In the genomic region with DNA sequence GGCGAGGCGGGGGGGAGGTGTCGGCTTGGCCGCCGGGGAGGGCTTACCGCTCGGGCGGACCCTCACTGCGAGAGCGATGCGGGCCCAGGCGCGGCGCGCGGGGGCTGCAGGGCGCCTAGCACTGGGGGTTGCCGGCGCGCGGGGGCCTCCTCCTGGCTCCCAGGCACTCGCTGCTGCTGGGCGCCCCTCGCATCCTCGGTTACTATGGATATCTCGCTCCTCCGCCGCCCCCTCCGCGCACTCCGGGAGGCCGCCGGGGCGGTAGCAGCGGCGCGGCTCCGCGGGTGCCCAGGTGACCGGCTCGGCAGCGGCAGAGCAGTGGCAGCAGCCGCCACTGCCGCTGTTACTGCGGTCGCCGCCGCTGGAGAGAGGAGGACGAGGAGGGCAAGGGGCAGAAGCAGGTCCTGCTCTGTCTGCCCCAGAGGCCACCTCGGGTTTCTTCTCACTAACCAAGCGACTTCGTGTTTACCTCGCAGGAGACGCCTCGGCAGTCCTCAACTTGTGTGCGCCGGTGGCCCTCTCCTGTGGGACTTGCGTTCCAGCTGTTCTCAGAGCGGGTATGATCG, we compare ENCODE assay signal across 7 cellular contexts.
DNase-seq lines count a peak whose midpoint lies in the region; ATAC-seq and TF ChIP-seq lines count a peak whose summit lies in the region.

No MANE protein-coding gene starts in this region.

- ATAC-seq in gastroesophageal sphincter: no peak

- H3K36me3 Mint-ChIP-seq in progenitor cell of endocrine pancreas (ENCODE audit: insufficient read depth): no peaks in the 10 kb centered on the region

- H3K9me3 ChIP-seq in gastroesophageal sphincter (no peaks in the 10 kb centered on the region), OCI-LY7 (ENCODE audit: low read length) (no peaks in the 10 kb centered on the region), Karpas-422 (ENCODE audit: low read length) (no peaks in the 10 kb centered on the region)

- POLR2A ChIA-PET in OCI-LY7 (lab: Charles Lee): no interaction called here

- H2AFZ ChIP-seq in OCI-LY7 (ENCODE audit: low read length) (no peak overlapping the region), Karpas-422 (ENCODE audit: low read length) (no peak overlapping the region)

- no peak overlapping the region for H3K4me3 ChIP-seq in GM06990 (replicated peaks; ENCODE audit: low read depth, low read length)
- H3K4me3 ChIP-seq in gastroesophageal sphincter: peak overlapping the region; percentile 28 to 51
- H3K4me3 ChIP-seq in OCI-LY7 (ENCODE audit: low read depth, low read length, poor library complexity, severe bottlenecking): no peak overlapping the region
- no peak overlapping the region for H3K4me3 ChIP-seq in Karpas-422 (ENCODE audit: low read length)

- H3K9me2 ChIP-seq in OCI-LY7 (ENCODE audit: insufficient read depth, low read length) (peaks cover 4% of the 10 kb centered on the region; the same call in 1 of the 2 replicates), Karpas-422 (replicated peaks; ENCODE audit: insufficient read depth, low read length) (no peaks in the 10 kb centered on the region)

- H3K27ac ChIP-seq in gastroesophageal sphincter: no peak overlapping the region
- H3K27ac ChIP-seq in OCI-LY7 (ENCODE audit: low read depth, low read length, poor library complexity, severe bottlenecking): no peak overlapping the region
- no peak overlapping the region for H3K27ac ChIP-seq in Karpas-422 (ENCODE audit: low read length)

- WGBS in gastroesophageal sphincter (ENCODE audit: low coverage in 1 of 2), 2 donors: 7 to 14% methylated on average over 1 to 9 of the region's 60 CpGs

- H3K9me3 Mint-ChIP-seq in progenitor cell of endocrine pancreas (ENCODE audit: low read depth): no peaks in the 10 kb centered on the region

- BruUV-seq in OCI-LY7 (replicated peaks; lab: Mats Ljungman, UMichigan): no TSS peak

- H3K4me1 ChIP-seq in gastroesophageal sphincter (peaks cover 0 to 23% (median 4%) of the 10 kb centered on the region in 3 donors), OCI-LY7 (ENCODE audit: insufficient read depth, low read length, poor library complexity, severe bottlenecking) (no peaks in the 10 kb centered on the region), Karpas-422 (ENCODE audit: low read length) (no peaks in the 10 kb centered on the region)

- H4K20me1 ChIP-seq in OCI-LY7 (ENCODE audit: insufficient read depth, low read length): no peaks in the 10 kb centered on the region
- H4K20me1 ChIP-seq in Karpas-422 (ENCODE audit: insufficient read depth, low read depth, low read length): no peaks in the 10 kb centered on the region

- no peak overlapping the region for H3K9ac ChIP-seq in Karpas-422 (ENCODE audit: low read length)

- H3K4me1 Mint-ChIP-seq in progenitor cell of endocrine pancreas (ENCODE audit: low read depth): peaks cover 10% of the 10 kb centered on the region

- no peak overlapping the region for H3K4me2 ChIP-seq in OCI-LY7 (ENCODE audit: low read length)
- H3K4me2 ChIP-seq in Karpas-422 (ENCODE audit: low read depth, low read length, poor library complexity, severe bottlenecking): no peak overlapping the region

- no peaks in the 10 kb centered on the region for H3K79me2 ChIP-seq in OCI-LY7 (ENCODE audit: insufficient read depth, low read depth, low read length)
- no peaks in the 10 kb centered on the region for H3K79me2 ChIP-seq in Karpas-422 (ENCODE audit: low read length)

- no peaks in the 10 kb centered on the region for H3K36me3 ChIP-seq in GM06990 (ENCODE audit: control insufficient read depth, insufficient read depth, low read length)
- no peaks in the 10 kb centered on the region for H3K36me3 ChIP-seq in gastroesophageal sphincter
- no peaks in the 10 kb centered on the region for H3K36me3 ChIP-seq in OCI-LY7 (ENCODE audit: insufficient read depth, low read length)
- H3K36me3 ChIP-seq in Karpas-422 (ENCODE audit: insufficient read depth, low read length): no peaks in the 10 kb centered on the region

- peaks cover 53% of the 10 kb centered on the region for H3K27me3 Mint-ChIP-seq in progenitor cell of endocrine pancreas

- no peak for TF ChIP-seq POLR2A in gastroesophageal sphincter (IDR thresholded peaks at IDR 0.05)

- intact Hi-C loops in OCI-LY7 (cut with micrococcal nuclease; ENCODE audit: unreplicated experiment): no loop called here

- peak; percentile 6 for DNase-seq in GM06990 (ENCODE audit: extremely low read depth, insufficient read length)
- peak; percentile 50 for DNase-seq in NCI-H2171 (lab: John Stamatoyannopoulos, UW)
- peak; percentile 33 for DNase-seq in progenitor cell of endocrine pancreas (ENCODE audit: low spot score, unreplicated experiment)
- no peak for DNase-seq in activated naive CD4-positive, alpha-beta T cell treated with anti-CD3 and anti-CD28 coated beads, Interleukin-2, amount 50 U/mL, for 16 hours
- DNase-seq in OCI-LY7 (ENCODE audit: low spot score): no peak
- DNase-seq in Karpas-422: no peak

- CTCF ChIA-PET in OCI-LY7 (lab: Charles Lee; ENCODE audit: unreplicated experiment): no interaction called here

- peak overlapping the region; percentile 67 for H3K4me3 Mint-ChIP-seq in progenitor cell of endocrine pancreas (ENCODE audit: low read depth)

- H3K27ac Mint-ChIP-seq in progenitor cell of endocrine pancreas: no peak overlapping the region

- TF ChIP-seq CTCF in GM06990 (IDR thresholded peaks at IDR 0.05; ENCODE audit: insufficient read depth, low read length, poor library complexity, severe bottlenecking) (no peak), gastroesophageal sphincter (IDR thresholded peaks at IDR 0.05) (no peak), progenitor cell of endocrine pancreas (IDR thresholded peaks at IDR 0.05; ENCODE audit: unreplicated experiment) (no peak), OCI-LY7 (conservative IDR thresholded peaks at IDR 0.05; ENCODE audit: low read length) (no peak)

- H3K27me3 ChIP-seq in GM06990 (replicated peaks; ENCODE audit: control insufficient read depth, insufficient read depth, low read length): no peaks in the 10 kb centered on the region; the same call in none of the 2 replicates
- peaks cover 55% of the 10 kb centered on the region for H3K27me3 ChIP-seq in gastroesophageal sphincter
- H3K27me3 ChIP-seq in Karpas-422 (ENCODE audit: low read length): no peaks in the 10 kb centered on the region

- no peak for TF ChIP-seq EP300 in gastroesophageal sphincter (IDR thresholded peaks at IDR 0.05)

Comparison
In these comparisons a context has a peak if more than half of its experiments do, and no peak if none do; other contexts are left out.
1. DNase-seq: peak in GM06990 (single experiment), NCI-H2171 (single experiment) and progenitor cell of endocrine pancreas (single experiment); none in activated naive CD4-positive, alpha-beta T cell treated with anti-CD3 and anti-CD28 coated beads, Interleukin-2, amount 50 U/mL, for 16 hours (single experiment), OCI-LY7 (single experiment) and Karpas-422 (single experiment).
2. H3K4me3 ChIP-seq: peak in gastroesophageal sphincter (2 of 2); none in GM06990 (single experiment), OCI-LY7 (single experiment) and Karpas-422 (single experiment).